Comparison of ENCODE assay signal across 8 cellular contexts in the genomic region with DNA sequence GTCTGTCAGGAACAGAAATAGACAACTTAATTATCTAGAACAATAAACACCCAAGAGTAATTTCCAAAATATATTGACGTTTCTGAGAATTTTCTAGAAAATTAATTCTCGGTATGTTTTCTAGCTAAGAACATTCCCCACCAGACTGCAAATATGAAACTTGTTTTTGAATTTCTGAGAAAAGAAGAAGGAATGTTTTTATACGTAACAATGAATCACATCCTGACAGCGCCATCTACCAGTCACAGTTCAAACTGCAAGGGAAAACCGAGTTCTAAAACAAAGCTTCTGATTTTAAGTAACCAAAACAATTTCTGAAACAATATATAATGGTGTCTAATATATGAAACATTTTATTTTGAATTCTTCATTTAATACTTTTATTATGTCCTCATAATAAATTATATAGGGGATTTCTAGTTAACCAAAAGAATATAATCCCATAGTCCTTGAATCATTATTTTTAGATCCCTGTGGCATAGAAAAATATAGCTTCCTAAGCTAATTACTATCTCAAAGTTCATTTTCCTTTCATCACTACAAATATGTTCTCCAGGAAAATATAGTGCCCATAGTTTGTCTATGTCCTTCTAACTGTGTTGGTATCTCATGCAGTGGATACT. TPM values are rescaled to one million over a fixed set of nuclear protein-coding genes. Genes with fewer than 3 reads are reported as not detected.
DNase-seq lines count a peak whose midpoint lies in the region; ATAC-seq and TF ChIP-seq lines count a peak whose summit lies in the region.

No MANE protein-coding gene starts in this region.

- no peak for TF ChIP-seq POLR2A in NB4 (IDR thresholded peaks at IDR 0.05; ENCODE audit: extremely low read depth, insufficient read length)

- H3K4me3 ChIP-seq in NB4 (ENCODE audit: low read depth, low read length): no peak overlapping the region
- H3K4me3 ChIP-seq in WERI-Rb-1 (ENCODE audit: low read depth, low read length): no peak overlapping the region

- no peaks in the 10 kb centered on the region for H3K36me3 ChIP-seq in WERI-Rb-1

- no peak overlapping the region for H3K4me3 Mint-ChIP-seq in activated T-cell treated with anti-CD3 and anti-CD28 coated beads, Interleukin-2, amount 50 U/mL, for 4 hours
- no peak overlapping the region for H3K4me3 Mint-ChIP-seq in type B pancreatic cell

- H3K27me3 ChIP-seq in WERI-Rb-1 (ENCODE audit: insufficient read depth, low read depth, severe bottlenecking): no peaks in the 10 kb centered on the region

- H3K9me3 ChIP-seq in WERI-Rb-1 (ENCODE audit: severe bottlenecking): no peaks in the 10 kb centered on the region

- no peaks in the 10 kb centered on the region for H3K36me3 Mint-ChIP-seq in activated T-cell treated with anti-CD3 and anti-CD28 coated beads, Interleukin-2, amount 50 U/mL, for 4 hours (ENCODE audit: insufficient read depth)
- H3K36me3 Mint-ChIP-seq in type B pancreatic cell: no peaks in the 10 kb centered on the region

- no peak for ATAC-seq in activated T-cell treated with anti-CD3 and anti-CD28 coated beads, Interleukin-2, amount 50 U/mL, for 4 hours

- TF ChIP-seq CTCF in NB4 (IDR thresholded peaks at IDR 0.05; ENCODE audit: low read depth, low read length) (peak; percentile 59), WERI-Rb-1 (IDR thresholded peaks at IDR 0.05; ENCODE audit: low read depth, low read length) (peak; percentile 53), type B pancreatic cell (conservative IDR thresholded peaks at IDR 0.05) (peak; percentile 90)

- DNase-seq in activated T-cell treated with anti-CD3 and anti-CD28 coated beads, Interleukin-2, amount 50 U/mL, for 48 hours: peak; percentile 20 to 24
- no peak for DNase-seq in activated T-cell treated with anti-CD3 and anti-CD28 coated beads, Interleukin-2, amount 50 U/mL, for 4 hours
- peak; percentile 45 for DNase-seq in NB4 (ENCODE audit: low read depth)
- peak; percentile 15 for DNase-seq in WERI-Rb-1
- peak; percentile 4 to 30 for DNase-seq in hippocampal formation (lab: John Stamatoyannopoulos, UW)
- no peak for DNase-seq in type B pancreatic cell (ENCODE audit: extremely low spot score, unreplicated experiment)
- no peak for DNase-seq in NK-92 treated with Interleukin-12 subunit alpha and Interleukin-12 subunit beta, amount 100 ng/mL, for 24 hours (lab: John Stamatoyannopoulos, UW)
- DNase-seq in stimulated activated naive CD4-positive, alpha-beta T cell (lab: John Stamatoyannopoulos, UW): no peak

- no peaks in the 10 kb centered on the region for H3K27me3 Mint-ChIP-seq in activated T-cell treated with anti-CD3 and anti-CD28 coated beads, Interleukin-2, amount 50 U/mL, for 4 hours (ENCODE audit: low read depth)
- no peaks in the 10 kb centered on the region for H3K27me3 Mint-ChIP-seq in type B pancreatic cell

- H3K4me1 Mint-ChIP-seq in activated T-cell treated with anti-CD3 and anti-CD28 coated beads, Interleukin-2, amount 50 U/mL, for 4 hours (ENCODE audit: low read depth): no peaks in the 10 kb centered on the region
- H3K4me1 Mint-ChIP-seq in type B pancreatic cell (ENCODE audit: unreplicated experiment): peaks cover 23% of the 10 kb centered on the region

- no peaks in the 10 kb centered on the region for H3K9me3 Mint-ChIP-seq in activated T-cell treated with anti-CD3 and anti-CD28 coated beads, Interleukin-2, amount 50 U/mL, for 4 hours
- H3K9me3 Mint-ChIP-seq in type B pancreatic cell: no peaks in the 10 kb centered on the region

- no peak overlapping the region for H3K27ac ChIP-seq in WERI-Rb-1

- H3K27ac Mint-ChIP-seq in type B pancreatic cell: no peak overlapping the region

RNA-seq across cellular contexts. Expression of a gene that starts 34.5 kb away (rescaled TPM):
- not detected for total RNA-seq in activated T-cell treated with anti-CD3 and anti-CD28 coated beads, Interleukin-2, amount 50 U/mL, for 4 hours
- 3.0 TPM in 1 of 2 replicates, not detected in the other for total RNA-seq in type B pancreatic cell (ENCODE audit: low replicate concordance)

Comparison
In these comparisons a context has a peak if more than half of its experiments do, and no peak if none do; other contexts are left out.
1. DNase-seq: peak in activated T-cell treated with anti-CD3 and anti-CD28 coated beads, Interleukin-2, amount 50 U/mL, for 48 hours (2 of 2), NB4 (single experiment), WERI-Rb-1 (single experiment) and hippocampal formation (2 of 2); none in activated T-cell treated with anti-CD3 and anti-CD28 coated beads, Interleukin-2, amount 50 U/mL, for 4 hours (single experiment), type B pancreatic cell (single experiment), NK-92 treated with Interleukin-12 subunit alpha and Interleukin-12 subunit beta, amount 100 ng/mL, for 24 hours (single experiment) and stimulated activated naive CD4-positive, alpha-beta T cell (0 of 6).
2. Peak in every context shown above with its lines, with median percentiles within 50 percentile points of each other: CTCF ChIP-seq.